10 cellular contexts compared by ENCODE assay signal in the genomic region with DNA sequence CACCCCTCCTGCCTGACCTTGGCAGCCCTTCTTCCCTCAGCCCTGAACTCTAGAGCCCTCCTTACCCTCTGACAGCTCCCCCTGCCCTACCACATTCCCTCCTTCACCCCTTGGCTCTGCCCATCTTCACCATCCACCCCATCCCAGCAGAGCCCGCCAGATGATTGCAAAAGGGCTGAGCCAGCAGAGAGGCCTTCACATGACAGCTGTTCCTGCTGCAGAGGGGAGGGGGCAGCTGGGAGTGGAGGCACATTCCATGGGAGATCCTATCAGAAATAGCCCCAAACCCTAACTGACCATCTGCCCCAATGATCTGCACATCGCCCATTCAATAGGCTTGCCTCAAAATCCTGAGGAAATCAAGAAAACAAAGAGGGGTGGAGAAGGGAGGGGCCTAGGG. TPM values are rescaled to one million over a fixed set of nuclear protein-coding genes. Genes with fewer than 3 reads are reported as not detected.
DNase-seq lines count a peak whose midpoint lies in the region; ATAC-seq, FAIRE-seq and TF ChIP-seq lines count a peak whose summit lies in the region.
"Had no signal": no experiment of that assay in that cellular context is flagged by ENCODE, and none has a peak within 500 bp of the region (broad histone marks: within the 10 kb centered on the region; RNA-seq: fewer than 3 reads in every experiment).

No MANE protein-coding gene starts in this region.

- H2AK5ac ChIP-seq in H1 (ENCODE audit: low read depth, low read length), result peak overlapping the region; percentile 20; the same call in 1 of the 2 replicates

- TF ChIP-seq POLR2A in H1 (IDR thresholded peaks at IDR 0.05; ENCODE audit: control extremely low read depth in 1 of 2, low read depth in 2 of 2, low read length in 2 of 2), result no peak

- POLR2A ChIA-PET in Caco-2 (lab: Charles Lee) (interaction anchor here (0.8 to 2.5 kb wide), 5 partner anchors 9 to 39 kb away, joined by 3 to 34 read pairs (median 4); partner anchors contain the start of genes EEF1G and TUT1), PC-9 (lab: Charles Lee; ENCODE audit: unreplicated experiment) (interaction anchor here (0.5 to 1.7 kb wide), 4 partner anchors 10 to 87 kb away, joined by 4 to 10 read pairs (median 6); partner anchors contain the start of gene EEF1G), H1 (lab: Charles Lee; ENCODE audit: partially characterized antibody) (interaction anchor here (1.2 to 20.3 kb wide), 4 partner anchors 12 to 130 kb away, joined by 4 to 336 read pairs (median 39); partner anchors contain the start of genes C11orf98, CSKMT and EEF1G)

- H4K8ac ChIP-seq in H1 (ENCODE audit: extremely low read depth, insufficient read depth, low read length), result no peak overlapping the region

- H3K9me3 Mint-ChIP-seq in Caco-2 (ENCODE audit: unreplicated experiment) (no peaks in the 10 kb centered on the region), progenitor cell of endocrine pancreas (ENCODE audit: low read depth) (no peaks in the 10 kb centered on the region)

- no peak overlapping the region for H3K23ac ChIP-seq in H1 (ENCODE audit: insufficient read length)

- TF ChIP-seq CTCF in Caco-2 (IDR thresholded peaks at IDR 0.05; ENCODE audit: insufficient read depth in 1 of 2, low read depth in 1 of 2, low read length in 1 of 2, severe bottlenecking in 1 of 2, unreplicated experiment in 1 of 2) (no peak), PC-9 (conservative IDR thresholded peaks at IDR 0.05) (no peak), H1 (IDR thresholded peaks at IDR 0.05; ENCODE audit: control extremely low read depth in 1 of 3, insufficient read depth in 1 of 3, low read depth in 1 of 3, low read length in 3 of 3) (no peak), progenitor cell of endocrine pancreas (IDR thresholded peaks at IDR 0.05; ENCODE audit: unreplicated experiment) (no peak)

- intact Hi-C loops in Caco-2 (cut with micrococcal nuclease; ENCODE audit: unreplicated experiment), result no loop called here
- intact Hi-C loops in PC-9 (cut with micrococcal nuclease; ENCODE audit: unreplicated experiment), result loop anchor here (5.0 kb wide), 2 partner anchors 38 to 288 kb away; partner anchors contain the start of gene TUT1

- no peak for TF ChIP-seq RAD21 in H1 (IDR thresholded peaks at IDR 0.05 in 1 of 2, conservative IDR thresholded peaks at IDR 0.05 in 1 of 2; ENCODE audit: low read depth in 2 of 2, low read length in 2 of 2)

- H3K27me3 ChIP-seq in Caco-2 (replicated peaks; ENCODE audit: control insufficient read depth, insufficient read depth, low read length) (no peaks in the 10 kb centered on the region), PC-9 (ENCODE audit: insufficient read depth, low read depth) (no peaks in the 10 kb centered on the region), H1 (replicated peaks in 1 of 4; ENCODE audit: control insufficient read depth in 3 of 4, extremely low read depth in 1 of 4, insufficient read depth in 3 of 4, low read length in 3 of 4) (peaks cover 0 to 3% (median 1%) of the 10 kb centered on the region in 4 experiments; a peak in 3 of 7 replicates)

- H3K4me3 Mint-ChIP-seq in Caco-2 (ENCODE audit: unreplicated experiment) (peak overlapping the region; percentile 71), progenitor cell of endocrine pancreas (ENCODE audit: low read depth) (no peak overlapping the region)

- H3K4me3 ChIP-seq in Caco-2 (ENCODE audit: low read depth, low read length), result no peak overlapping the region
- H3K4me3 ChIP-seq in PC-9, result no peak overlapping the region
- no peak overlapping the region for H3K4me3 ChIP-seq in H1 (ENCODE audit: extremely low read depth in 1 of 4, insufficient read depth in 2 of 4, low read depth in 3 of 4, low read length in 4 of 4)

- peak overlapping the region; percentile 96 for H3K27ac Mint-ChIP-seq in Caco-2 (ENCODE audit: unreplicated experiment)
- H3K27ac Mint-ChIP-seq in progenitor cell of endocrine pancreas, result peak overlapping the region; percentile 57

- no peak for FAIRE-seq in H1 (lab: Jason Lieb, UNC)

- WGBS in H1 (ENCODE audit: extremely low coverage in 1 of 2, insufficient coverage in 1 of 2, insufficient read length in 1 of 2, insufficient replicate concordance in 2 of 2, low coverage in 1 of 2, low lambda C conversion rate in 2 of 2, missing lambda C conversion rate in 1 of 2), 2 experiments, result 90% methylated on average over 2 of the region's 2 CpGs; no CpG with 5 or more reads in 1 of the 2 experiments

- no peak overlapping the region for H2BK120ac ChIP-seq in H1 (replicated peaks; ENCODE audit: low read depth, low read length)

- no peak overlapping the region for H2BK5ac ChIP-seq in H1 (ENCODE audit: low read depth, low read length)

- H3K79me1 ChIP-seq in H1 (ENCODE audit: low read depth, low read length), result 0 out of 2 replicates have a peak, but pooled peaks cover 3% of the 10 kb centered on the region

- H3K9me2 ChIP-seq in PC-9 (ENCODE audit: insufficient read depth), result no peaks in the 10 kb centered on the region

- H3K9ac ChIP-seq in H1 (replicated peaks in 1 of 4; ENCODE audit: extremely low read depth in 1 of 4, low read depth in 3 of 4, low read length in 3 of 4), result peak overlapping the region in 1 of 4 experiments; percentile 27; a peak in 1 of 7 replicates

- 0 out of 2 replicates have a peak, but pooled peaks cover 1% of the 10 kb centered on the region for H3K36me3 ChIP-seq in Caco-2 (ENCODE audit: control insufficient read depth, insufficient read depth, low read length)
- peaks cover 15% of the 10 kb centered on the region for H3K36me3 ChIP-seq in PC-9 (ENCODE audit: low read depth)
- H3K36me3 ChIP-seq in H1 (ENCODE audit: control insufficient read depth in 2 of 4, insufficient read depth in 4 of 4, low read length in 3 of 4), result peaks cover 7 to 24% (median 14%) of the 10 kb centered on the region in 4 experiments

- peak overlapping the region; percentile 93 for H2BK12ac ChIP-seq in H1 (ENCODE audit: low read depth, low read length)

- H3K56ac ChIP-seq in H1 (replicated peaks; ENCODE audit: insufficient read length, low read depth, low read length), result no peak overlapping the region

- H3K9me3 ChIP-seq in Caco-2 (no peaks in the 10 kb centered on the region), PC-9 (ENCODE audit: insufficient read depth, low read depth) (no peaks in the 10 kb centered on the region), H1 (ENCODE audit: insufficient read depth in 2 of 2, low read depth in 1 of 2, low read length in 1 of 2) (no peaks in the 10 kb centered on the region)
- H3K9me3 ChIP-seq: neutrophil had no signal

- no peaks in the 10 kb centered on the region for H3K27me3 Mint-ChIP-seq in Caco-2 (ENCODE audit: insufficient read depth, unreplicated experiment)
- no peaks in the 10 kb centered on the region for H3K27me3 Mint-ChIP-seq in progenitor cell of endocrine pancreas

- BruUV-seq in Caco-2 (replicated peaks; lab: Mats Ljungman, UMichigan) (no TSS peak), PC-9 (replicated peaks; lab: Mats Ljungman, UMichigan) (TSS peak; percentile 67)

- H3K36me3 Mint-ChIP-seq in Caco-2 (ENCODE audit: insufficient read depth, unreplicated experiment), result peaks cover 88% of the 10 kb centered on the region
- H3K36me3 Mint-ChIP-seq in progenitor cell of endocrine pancreas (ENCODE audit: insufficient read depth), result peaks cover 12% of the 10 kb centered on the region

- ATAC-seq in GM19328 (IDR thresholded peaks at IDR 0.05; ENCODE audit: unreplicated experiment) (no peak), GM18870 (IDR thresholded peaks at IDR 0.05; ENCODE audit: unreplicated experiment) (no peak)

- peaks cover 88% of the 10 kb centered on the region for H3F3A ChIP-seq in PC-9 (ENCODE audit: insufficient read depth, low read depth)

- peaks cover 53% of the 10 kb centered on the region for H3K4me1 Mint-ChIP-seq in Caco-2 (ENCODE audit: low read depth, unreplicated experiment)
- peaks cover 50% of the 10 kb centered on the region for H3K4me1 Mint-ChIP-seq in progenitor cell of endocrine pancreas (ENCODE audit: low read depth)

- H3K4me2 ChIP-seq in PC-9 (peak overlapping the region; percentile 95), H1 (ENCODE audit: insufficient read depth in 1 of 2, low read depth in 2 of 2, low read length in 2 of 2) (peak overlapping the region in 1 of 2 experiments; percentile 96; a peak in 2 of 4 replicates)

- H4K91ac ChIP-seq in H1 (replicated peaks; ENCODE audit: insufficient read length, low read length), result no peak overlapping the region

- CTCF ChIA-PET in Caco-2 (lab: Charles Lee), result interaction anchor here (1.9 to 2.7 kb wide), 3 partner anchors 11 to 130 kb away, joined by 6 to 31 read pairs (median 12); partner anchors contain the start of gene TUT1
- CTCF ChIA-PET in PC-9 (lab: Charles Lee), result interaction anchor here (1.8 kb wide), 1 partner anchor 130 kb away, joined by 12 read pairs; no protein-coding TSS in a partner anchor
- CTCF ChIA-PET in H1 (lab: Charles Lee; ENCODE audit: partially characterized antibody), result interaction anchor here (1.5 to 10.9 kb wide), 5 partner anchors 11 to 159 kb away, joined by 4 to 161 read pairs (median 35); no protein-coding TSS in a partner anchor

- no peak overlapping the region for H3K14ac ChIP-seq in H1 (ENCODE audit: insufficient read length)

- H2AFZ ChIP-seq in PC-9 (no peak overlapping the region), H1 (ENCODE audit: low read length) (no peak overlapping the region)

- H4K5ac ChIP-seq in H1 (ENCODE audit: insufficient read length, low read depth, low read length), result no peak overlapping the region

- H4K20me1 ChIP-seq in PC-9 (ENCODE audit: insufficient read depth) (peaks cover 15% of the 10 kb centered on the region), H1 (replicated peaks in 1 of 2; ENCODE audit: control insufficient read depth in 1 of 2, insufficient read depth in 2 of 2, low read length in 2 of 2) (peaks cover 5 to 22% of the 10 kb centered on the region in 2 experiments)

- peaks cover 23% of the 10 kb centered on the region for H3K79me2 ChIP-seq in PC-9 (ENCODE audit: low read depth)
- H3K79me2 ChIP-seq in H1 (ENCODE audit: control insufficient read depth in 1 of 2, insufficient read depth in 2 of 2, low read length in 2 of 2), result no peaks in the 10 kb centered on the region

- peaks cover 82% of the 10 kb centered on the region for H3K4me1 ChIP-seq in Caco-2
- H3K4me1 ChIP-seq in PC-9 (replicated peaks; ENCODE audit: insufficient read depth), result peaks cover 88% of the 10 kb centered on the region
- H3K4me1 ChIP-seq in H1 (replicated peaks in 1 of 4; ENCODE audit: control insufficient read depth in 3 of 4, insufficient read depth in 4 of 4, low read length in 3 of 4), result peaks cover 20 to 51% (median 33%) of the 10 kb centered on the region in 4 experiments

- H3K18ac ChIP-seq in H1 (ENCODE audit: extremely low read depth, low read length), result 0 out of 2 replicates have a peak overlapping the region, but pooled peaks have one; percentile 53

- H2BK20ac ChIP-seq in H1 (ENCODE audit: low read length), result no peak overlapping the region

- peak; percentile 51 to 62 for DNase-seq in Caco-2
- DNase-seq in PC-9, result no peak
- DNase-seq in H1 (ENCODE audit: low read depth in 1 of 2, low spot score in 2 of 2), result no peak
- no peak for DNase-seq in progenitor cell of endocrine pancreas (ENCODE audit: low spot score, unreplicated experiment)
- no peak for DNase-seq in NCI-H1417 (lab: John Stamatoyannopoulos, UW)
- no peak for DNase-seq in NCI-H510A (lab: John Stamatoyannopoulos, UW)
- DNase-seq: activated gamma-delta T cell had no signal

- peak overlapping the region; percentile 92 for H3K27ac ChIP-seq in PC-9
- H3K27ac ChIP-seq in H1 (ENCODE audit: low read depth, low read length), result no peak overlapping the region
- H3K27ac ChIP-seq: neutrophil had no signal

- no peak for TF ChIP-seq EP300 in H1 (IDR thresholded peaks at IDR 0.05; ENCODE audit: borderline replicate concordance in 1 of 2, low read depth in 2 of 2, low read length in 2 of 2)

- H3K23me2 ChIP-seq in H1 (ENCODE audit: low read depth, low read length), result peaks cover 2% of the 10 kb centered on the region; the same call in 1 of the 2 replicates

- no peak overlapping the region for H3K4ac ChIP-seq in H1 (replicated peaks; ENCODE audit: insufficient read length, low read depth, low read length)

- no peak overlapping the region for H2BK15ac ChIP-seq in H1 (ENCODE audit: low read length)

RNA-seq across cellular contexts. Expression of gene AHNAK, which starts 7.8 kb away (rescaled TPM):
- total RNA-seq in Caco-2 (2022) (312 and 324 TPM in 2 replicates), PC-9 (2021) (632 and 734 TPM in 2 replicates), progenitor cell of endocrine pancreas (27.2 and 39.8 TPM in 2 replicates)
- total RNA-seq in H1 (2021; fragmentation: NEBNext Ultra II Directional; extraction: Animal tissue kit (Norgen Biotek cat#: 25700)), result 5.8 and 6.7 TPM in 2 replicates
- polyA plus RNA-seq in H1 (2011; rRNA removed), result 2.0 and 2.5 TPM in 2 replicates
- 3.1 TPM for polyA plus RNA-seq in H1 (2011; cell fraction: cytosol; rRNA removed)
- polyA plus RNA-seq in H1 (2011; cell fraction: nucleus; rRNA removed), result 17.1 TPM
- 5.2 to 6.9 TPM (median 5.5 TPM) in 4 replicates for polyA plus RNA-seq in H1 (2012, experiment 1 of 2)
- polyA plus RNA-seq in H1 (2012, experiment 2 of 2), result 0.70 TPM
- 1.4 TPM for polyA plus RNA-seq in H1 (2013, experiment 1 of 2)
- polyA plus RNA-seq in H1 (2013, experiment 2 of 2), result 1.0 TPM
- 10.9 and 19.0 TPM in 2 replicates for polyA minus RNA-seq in H1 (2011; rRNA and poly(A)+ RNA removed)
- 7.9 TPM for polyA minus RNA-seq in H1 (2011; cell fraction: cytosol; rRNA and poly(A)+ RNA removed)
- polyA minus RNA-seq in H1 (2011; cell fraction: nucleus; rRNA and poly(A)+ RNA removed), result 13.0 TPM

RNA-seq across cellular contexts. Expression of gene EEF1G, which starts 19.3 kb away (rescaled TPM):
- total RNA-seq in Caco-2 (2022), result 2,004 and 2,035 TPM in 2 replicates
- 1,773 and 2,008 TPM in 2 replicates for total RNA-seq in PC-9 (2021)
- 1,622 and 1,627 TPM in 2 replicates for total RNA-seq in H1 (2021; fragmentation: NEBNext Ultra II Directional; extraction: Animal tissue kit (Norgen Biotek cat#: 25700))
- polyA plus RNA-seq in H1 (2011; rRNA removed), result 1,996 and 2,000 TPM in 2 replicates
- 2,637 TPM for polyA plus RNA-seq in H1 (2011; cell fraction: cytosol; rRNA removed)
- polyA plus RNA-seq in H1 (2011; cell fraction: nucleus; rRNA removed), result 1,888 TPM
- 1,872 to 2,382 TPM (median 2,305 TPM) in 4 replicates for polyA plus RNA-seq in H1 (2012, experiment 1 of 2)
- 2,227 TPM for polyA plus RNA-seq in H1 (2012, experiment 2 of 2)
- 1,219 TPM for polyA plus RNA-seq in H1 (2013, experiment 1 of 2)
- polyA plus RNA-seq in H1 (2013, experiment 2 of 2), result 1,170 TPM
- polyA minus RNA-seq in H1 (2011; rRNA and poly(A)+ RNA removed), result 1,372 and 1,843 TPM in 2 replicates
- 1,032 TPM for polyA minus RNA-seq in H1 (2011; cell fraction: cytosol; rRNA and poly(A)+ RNA removed)
- polyA minus RNA-seq in H1 (2011; cell fraction: nucleus; rRNA and poly(A)+ RNA removed), result 466 TPM
- 1,931 and 1,938 TPM in 2 replicates for total RNA-seq in progenitor cell of endocrine pancreas

RNA-seq across cellular contexts. Expression of gene TUT1, which starts 36.9 kb away (rescaled TPM):
- total RNA-seq in Caco-2 (2022) (27.2 and 30.2 TPM in 2 replicates), PC-9 (2021) (39.3 and 40.5 TPM in 2 replicates), progenitor cell of endocrine pancreas (23.1 and 26.0 TPM in 2 replicates)
- 24.6 and 31.5 TPM in 2 replicates for total RNA-seq in H1 (2021; fragmentation: NEBNext Ultra II Directional; extraction: Animal tissue kit (Norgen Biotek cat#: 25700))
- polyA plus RNA-seq in H1 (2011; rRNA removed), result 17.8 and 26.2 TPM in 2 replicates
- polyA plus RNA-seq in H1 (2011; cell fraction: cytosol; rRNA removed), result 24.2 TPM
- polyA plus RNA-seq in H1 (2011; cell fraction: nucleus; rRNA removed), result 41.6 TPM
- 20.8 to 24.7 TPM (median 23.1 TPM) in 4 replicates for polyA plus RNA-seq in H1 (2012, experiment 1 of 2)
- polyA plus RNA-seq in H1 (2012, experiment 2 of 2), result 20.4 TPM
- polyA plus RNA-seq in H1 (2013, experiment 1 of 2), result 15.5 TPM
- 13.2 TPM for polyA plus RNA-seq in H1 (2013, experiment 2 of 2)
- polyA minus RNA-seq in H1 (2011; rRNA and poly(A)+ RNA removed), result 10.0 and 16.4 TPM in 2 replicates
- polyA minus RNA-seq in H1 (2011; cell fraction: cytosol; rRNA and poly(A)+ RNA removed), result 7.1 TPM
- 8.6 TPM for polyA minus RNA-seq in H1 (2011; cell fraction: nucleus; rRNA and poly(A)+ RNA removed)

RNA-seq across cellular contexts. Expression of gene MTA2, which starts 47.3 kb away (rescaled TPM):
- total RNA-seq in Caco-2 (2022), result 134 and 135 TPM in 2 replicates
- total RNA-seq in PC-9 (2021), result 96.6 and 120 TPM in 2 replicates
- total RNA-seq in H1 (2021; fragmentation: NEBNext Ultra II Directional; extraction: Animal tissue kit (Norgen Biotek cat#: 25700)), result 114 and 117 TPM in 2 replicates
- 25.7 and 32.2 TPM in 2 replicates for polyA plus RNA-seq in H1 (2011; rRNA removed)
- 35.3 TPM for polyA plus RNA-seq in H1 (2011; cell fraction: cytosol; rRNA removed)
- 66.3 TPM for polyA plus RNA-seq in H1 (2011; cell fraction: nucleus; rRNA removed)
- 98.7 to 112 TPM (median 111 TPM) in 4 replicates for polyA plus RNA-seq in H1 (2012, experiment 1 of 2)
- polyA plus RNA-seq in H1 (2012, experiment 2 of 2), result 79.2 TPM
- polyA plus RNA-seq in H1 (2013, experiment 1 of 2), result 45.4 TPM
- polyA plus RNA-seq in H1 (2013, experiment 2 of 2), result 44.6 TPM
- 69.4 and 71.5 TPM in 2 replicates for polyA minus RNA-seq in H1 (2011; rRNA and poly(A)+ RNA removed)
- polyA minus RNA-seq in H1 (2011; cell fraction: cytosol; rRNA and poly(A)+ RNA removed), result 41.7 TPM
- 48.7 TPM for polyA minus RNA-seq in H1 (2011; cell fraction: nucleus; rRNA and poly(A)+ RNA removed)
- 134 and 140 TPM in 2 replicates for total RNA-seq in progenitor cell of endocrine pancreas

RNA-seq across cellular contexts. Expression of gene EML3, which starts 58.2 kb away (rescaled TPM):
- 61.2 and 68.7 TPM in 2 replicates for total RNA-seq in Caco-2 (2022)
- total RNA-seq in PC-9 (2021), result 83.2 and 84.2 TPM in 2 replicates
- total RNA-seq in H1 (2021; fragmentation: NEBNext Ultra II Directional; extraction: Animal tissue kit (Norgen Biotek cat#: 25700)), result 29.9 and 31.2 TPM in 2 replicates
- 19.2 and 30.1 TPM in 2 replicates for polyA plus RNA-seq in H1 (2011; rRNA removed)
- polyA plus RNA-seq in H1 (2011; cell fraction: cytosol; rRNA removed), result 18.9 TPM
- polyA plus RNA-seq in H1 (2011; cell fraction: nucleus; rRNA removed), result 101 TPM
- 22.0 to 32.1 TPM (median 25.2 TPM) in 4 replicates for polyA plus RNA-seq in H1 (2012, experiment 1 of 2)
- 23.4 TPM for polyA plus RNA-seq in H1 (2012, experiment 2 of 2)
- 18.3 TPM for polyA plus RNA-seq in H1 (2013, experiment 1 of 2)
- 15.2 TPM for polyA plus RNA-seq in H1 (2013, experiment 2 of 2)
- polyA minus RNA-seq in H1 (2011; rRNA and poly(A)+ RNA removed), result 13.6 and 15.8 TPM in 2 replicates
- 11.3 TPM for polyA minus RNA-seq in H1 (2011; cell fraction: cytosol; rRNA and poly(A)+ RNA removed)
- 15.3 TPM for polyA minus RNA-seq in H1 (2011; cell fraction: nucleus; rRNA and poly(A)+ RNA removed)
- 42.7 and 47.0 TPM in 2 replicates for total RNA-seq in progenitor cell of endocrine pancreas

Comparison
In these comparisons a context has a peak if more than half of its experiments do, and no peak if none do; other contexts are left out.
1. DNase-seq: peak in Caco-2 (2 of 2); none in PC-9 (0 of 2), H1 (0 of 2), progenitor cell of endocrine pancreas (single experiment), NCI-H1417 (0 of 3) and NCI-H510A (single experiment).